ENCODE assay signal across 2 cellular contexts in genomic region chr7:5625938-5626337, GRCh38.
TF ChIP-seq lines count a peak whose summit lies in the region.

No MANE protein-coding gene starts in this region.

TF ChIP-seq in HepG2, 621 proteins besides CTCF, POLR2A, EP300 and RAD21 (continued from another document):
- no peak for TF ChIP-seq SAFB2 (CRISPR knock-in tag; IDR thresholded peaks at IDR 0.05; ENCODE audit: borderline replicate concordance, low read depth)
TF ChIP-seq in HepG2: peak in this region for 1.

TF ChIP-seq in WTC11, 78 proteins besides CTCF, POLR2A, EP300 and RAD21 (continued from another document):
- no peak for TF ChIP-seq CREB1 (CRISPR knock-in tag; IDR thresholded peaks at IDR 0.05)
- no peak for TF ChIP-seq AR (CRISPR knock-in tag; IDR thresholded peaks at IDR 0.05)
- TF ChIP-seq JAZF1 (CRISPR knock-in tag; IDR thresholded peaks at IDR 0.05) = no peak
- TF ChIP-seq ATF1 (CRISPR knock-in tag; IDR thresholded peaks at IDR 0.05) = no peak
- no peak for TF ChIP-seq SMAD3 (CRISPR knock-in tag; IDR thresholded peaks at IDR 0.05; ENCODE audit: borderline replicate concordance)
- TF ChIP-seq MLX (CRISPR knock-in tag; IDR thresholded peaks at IDR 0.05) = no peak
- TF ChIP-seq ZNF423 (CRISPR knock-in tag; IDR thresholded peaks at IDR 0.05) = no peak
- TF ChIP-seq OVOL2 (CRISPR knock-in tag; IDR thresholded peaks at IDR 0.05; ENCODE audit: borderline replicate concordance) = no peak
- no peak for TF ChIP-seq ZNF317 (CRISPR knock-in tag; IDR thresholded peaks at IDR 0.05; ENCODE audit: borderline replicate concordance, low read depth)
- no peak for TF ChIP-seq ERG (CRISPR knock-in tag; IDR thresholded peaks at IDR 0.05)
- TF ChIP-seq ATF2 (CRISPR knock-in tag; IDR thresholded peaks at IDR 0.05; ENCODE audit: borderline replicate concordance, low read depth) = no peak
- no peak for TF ChIP-seq SP1 (CRISPR knock-in tag; conservative IDR thresholded peaks at IDR 0.05)
- TF ChIP-seq ZNF416 (CRISPR knock-in tag; IDR thresholded peaks at IDR 0.05) = no peak
TF ChIP-seq in WTC11: peak in this region for 0.
